12 cellular contexts compared by ENCODE assay signal in the genomic region with DNA sequence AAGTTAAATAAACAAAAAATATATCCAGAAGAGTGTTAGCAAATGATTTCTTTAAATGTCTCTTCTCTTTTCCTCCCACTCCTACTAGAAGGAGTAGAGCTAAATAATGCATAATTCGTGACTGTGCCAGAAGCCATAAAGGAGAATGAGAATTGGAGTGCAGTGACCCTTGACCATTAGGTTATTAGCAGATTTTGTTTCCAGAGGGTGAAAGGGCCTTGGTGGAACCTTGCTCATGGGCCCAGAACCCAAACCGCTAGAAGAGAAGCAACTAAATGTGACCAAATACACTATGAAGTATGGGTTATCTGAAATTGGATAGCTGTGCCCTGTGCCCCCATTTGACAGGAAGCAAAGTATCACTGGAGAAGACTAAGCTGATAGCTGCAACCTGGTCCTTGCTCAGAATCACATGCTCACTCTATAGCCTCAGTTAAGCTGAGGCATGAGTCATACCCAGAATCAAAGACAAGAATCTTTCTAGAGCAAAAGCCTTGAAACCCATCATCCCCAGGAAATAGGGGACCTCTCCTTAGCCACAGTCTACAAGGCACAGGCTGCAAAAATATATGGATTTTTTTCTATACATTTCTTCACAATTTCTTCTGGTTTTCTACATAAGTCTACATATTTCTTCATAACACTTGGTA. TPM values are rescaled to one million over a fixed set of nuclear protein-coding genes. Genes with fewer than 3 reads are reported as not detected.
DNase-seq lines count a peak whose midpoint lies in the region; ATAC-seq and TF ChIP-seq lines count a peak whose summit lies in the region.
"Had no signal": no experiment of that assay in that cellular context is flagged by ENCODE, and none has a peak within 500 bp of the region (broad histone marks: within the 10 kb centered on the region; RNA-seq: fewer than 3 reads in every experiment).

No MANE protein-coding gene starts in this region.

- H3K9me2 ChIP-seq in PC-3 (replicated peaks; ENCODE audit: low read length) = no peaks in the 10 kb centered on the region

- BruUV-seq in PC-3 (replicated peaks; lab: Mats Ljungman, UMichigan) = no TSS peak

- H3K4me1 ChIP-seq in PC-3 (ENCODE audit: insufficient read depth, low read length) = no peaks in the 10 kb centered on the region
- H3K4me1 ChIP-seq: prostate gland had no signal

- no peaks in the 10 kb centered on the region for H3F3A ChIP-seq in PC-3 (ENCODE audit: low read length, unreplicated experiment)

- H2AFZ ChIP-seq in PC-3 (ENCODE audit: low read length) = no peak overlapping the region
- H2AFZ ChIP-seq: PC-9 had no signal

- ATAC-seq in GM18861 (IDR thresholded peaks at IDR 0.05; ENCODE audit: unreplicated experiment) (peak; percentile 65), HG02885 (IDR thresholded peaks at IDR 0.05; ENCODE audit: poor library complexity, unreplicated experiment) (peak; percentile 63), HG02970 (IDR thresholded peaks at IDR 0.05; ENCODE audit: low FRiP score, unreplicated experiment) (no peak), PC-3 (no peak)

- no peaks in the 10 kb centered on the region for H3K36me3 ChIP-seq in PC-3 (ENCODE audit: low read depth, low read length)
- H3K36me3 ChIP-seq: prostate gland, thoracic aorta had no signal

- H4K20me1 ChIP-seq in PC-3 (ENCODE audit: low read length) = no peaks in the 10 kb centered on the region

- no peak overlapping the region for H3K4me3 ChIP-seq in PC-3 (ENCODE audit: low read length)
- H3K4me3 ChIP-seq: PC-9, prostate gland, thoracic aorta had no signal

- H3K27me3 ChIP-seq in PC-3 (ENCODE audit: low read length) = no peaks in the 10 kb centered on the region

- POLR2A ChIA-PET in activated CD4-positive, alpha-beta memory T cell treated with anti-CD3 and anti-CD28 coated beads for 36 hours (lab: Charles Lee) = interaction anchor here (1.1 to 4.4 kb wide), 3 partner anchors 43 to 50 kb away, joined by 3 to 20 read pairs (median 4); partner anchors contain the start of gene IL7R
- POLR2A ChIA-PET in PC-3 (lab: Charles Lee; ENCODE audit: unreplicated experiment) = no interaction called here

- H3K9ac ChIP-seq in PC-3 (ENCODE audit: low read length) = no peak overlapping the region

- peak overlapping the region; percentile 79 for H3K27ac Mint-ChIP-seq in activated CD4-positive, alpha-beta memory T cell treated with anti-CD3 and anti-CD28 coated beads for 36 hours

- peaks cover 2% of the 10 kb centered on the region for H3K36me3 Mint-ChIP-seq in activated CD4-positive, alpha-beta memory T cell treated with anti-CD3 and anti-CD28 coated beads for 36 hours

- no peak overlapping the region for H3K4me2 ChIP-seq in PC-3 (ENCODE audit: low read length)
- H3K4me2 ChIP-seq: PC-9 had no signal

- CTCF ChIA-PET in activated CD4-positive, alpha-beta memory T cell treated with anti-CD3 and anti-CD28 coated beads for 36 hours (lab: Charles Lee) = interaction anchor here (0.9 to 1.2 kb wide), 2 partner anchors 44 to 81 kb away, joined by 3 to 4 read pairs; no protein-coding TSS in a partner anchor
- CTCF ChIA-PET in PC-3 (lab: Charles Lee) = no interaction called here

- intact Hi-C loops in activated CD4-positive, alpha-beta memory T cell treated with anti-CD3 and anti-CD28 coated beads for 36 hours (cut with micrococcal nuclease) = loop anchor here (1.0 kb wide), 3 partner anchors 18 to 229 kb away; no protein-coding TSS in a partner anchor
- intact Hi-C loops in head of caudate nucleus (cut with DNase I) (no loop called here), PC-3 (cut with micrococcal nuclease) (no loop called here)

- H3K27ac ChIP-seq in PC-3 (ENCODE audit: low read length) = no peak overlapping the region
- H3K27ac ChIP-seq: PC-9, prostate gland, thoracic aorta had no signal

- H3K79me2 ChIP-seq in PC-3 (ENCODE audit: low read length) = no peaks in the 10 kb centered on the region

- peak overlapping the region; percentile 41 for H3K4me3 Mint-ChIP-seq in activated CD4-positive, alpha-beta memory T cell treated with anti-CD3 and anti-CD28 coated beads for 36 hours

- no peaks in the 10 kb centered on the region for H3K9me3 ChIP-seq in PC-3 (ENCODE audit: low read length)
- H3K9me3 ChIP-seq: prostate gland, thoracic aorta had no signal

- no peak for TF ChIP-seq CTCF in PC-3 (conservative IDR thresholded peaks at IDR 0.05; ENCODE audit: low read depth, low read length)

- H3K27me3 Mint-ChIP-seq in activated CD4-positive, alpha-beta memory T cell treated with anti-CD3 and anti-CD28 coated beads for 36 hours = no peaks in the 10 kb centered on the region

- peaks cover 77% of the 10 kb centered on the region for H3K4me1 Mint-ChIP-seq in activated CD4-positive, alpha-beta memory T cell treated with anti-CD3 and anti-CD28 coated beads for 36 hours (ENCODE audit: low read depth)

- H3K9me3 Mint-ChIP-seq in activated CD4-positive, alpha-beta memory T cell treated with anti-CD3 and anti-CD28 coated beads for 36 hours = no peaks in the 10 kb centered on the region

- DNase-seq in A172 (ENCODE audit: low spot score) = peak; percentile 53
- peak; percentile 44 for DNase-seq in activated CD4-positive, alpha-beta memory T cell treated with anti-CD3 and anti-CD28 coated beads for 36 hours
- DNase-seq in head of caudate nucleus = no peak
- DNase-seq in NCI-H524 treated with DMSO at 0.1 percent for 48 hours (lab: John Stamatoyannopoulos, UW) = no peak
- no peak for DNase-seq in PC-3
- DNase-seq: COR-L47, PC-9 had no signal

RNA-seq across cellular contexts. Expression of gene CAPSL, which starts 36.3 kb away (rescaled TPM):
- total RNA-seq in A172 (2014; rRNA removed; shearing (Covaris generic)) = 3.4 and 5.1 TPM in 2 replicates
- total RNA-seq in activated CD4-positive, alpha-beta memory T cell treated with anti-CD3 and anti-CD28 coated beads for 36 hours = 1 to 10 TPM in 1 of 2 experiments, under 1 TPM in 1; 0.73 to 1.0 TPM
- total RNA-seq in PC-3 (2014; rRNA removed) = 0.11 TPM in 1 of 2 replicates, not detected in the other
- total RNA-seq: PC-9, prostate gland, thoracic aorta had no signal

RNA-seq across cellular contexts. Expression of gene IL7R, which starts 45.5 kb away (rescaled TPM):
- 114 and 160 TPM in 2 replicates for total RNA-seq in A172 (2014; rRNA removed; shearing (Covaris generic))
- total RNA-seq in activated CD4-positive, alpha-beta memory T cell treated with anti-CD3 and anti-CD28 coated beads for 36 hours = 100 to 1,000 TPM; 163 to 169 TPM
- total RNA-seq in PC-3 (2014; rRNA removed) = 7.1 and 7.4 TPM in 2 replicates

Comparison
In these comparisons a context has a peak if more than half of its experiments do, and no peak if none do; other contexts are left out.
1. DNase-seq: peak in A172 (single experiment) and activated CD4-positive, alpha-beta memory T cell treated with anti-CD3 and anti-CD28 coated beads for 36 hours (single experiment); none in head of caudate nucleus (0 of 42), NCI-H524 treated with DMSO at 0.1 percent for 48 hours (single experiment) and PC-3 (single experiment).
2. ATAC-seq: peak in GM18861 (single experiment) and HG02885 (single experiment); none in HG02970 (single experiment) and PC-3 (single experiment).
3. RNA of gene IL7R, which starts 45.5 kb away (total RNA-seq): 163 to 169 TPM in activated CD4-positive, alpha-beta memory T cell treated with anti-CD3 and anti-CD28 coated beads for 36 hours and 114 to 160 TPM in A172; 7.1 to 7.4 TPM in PC-3; every median in the first group is over 10 times any median in the second.